ENCODE assay signal across 16 cellular contexts in genomic region chr16:58649707-58650106, GRCh38.
"Had no signal": no experiment of that assay in that cellular context is flagged by ENCODE, and none has a peak within 500 bp of the region (broad histone marks: within the 10 kb centered on the region; RNA-seq: fewer than 3 reads in every experiment).

No MANE protein-coding gene starts in this region.

- H3K27ac ChIP-seq: epithelial cell of prostate, gastrocnemius medialis, heart right ventricle, ovary, testis, tibial nerve had no signal

- H3K36me3 ChIP-seq: esophagus squamous epithelium, gastrocnemius medialis, heart right ventricle, ovary, tibial nerve had no signal

- H3K4me2 ChIP-seq: smooth muscle cell had no signal

- ATAC-seq: gastrocnemius medialis; heart right ventricle; naive thymus-derived CD8-positive, alpha-beta T cell; right cardiac atrium; stimulated activated memory B cell treated with anti-CD40 and anti-IgM and Interleukin-4, amounts not matched to agents 10 μg/mL and 1 μg/mL and 100 μg/mL, for 72 hours had no signal

- H3K4me1 ChIP-seq: gastrocnemius medialis, testis had no signal

- DNase-seq: effector memory CD4-positive, alpha-beta T cell; esophagus squamous epithelium; gastrocnemius medialis; heart right ventricle; hypothalamus; kidney glomerular epithelial cell; mammary epithelial cell; naive thymus-derived CD8-positive, alpha-beta T cell; ovary; right cardiac atrium; stimulated activated CD4-positive, alpha-beta T cell treated with anti-CD3 and anti-CD28 coated beads, Interleukin-4, amount 100 ng/mL, for 24 hours; testis had no signal

- H3K4me3 ChIP-seq: esophagus squamous epithelium, gastrocnemius medialis, heart right ventricle, ovary, smooth muscle cell, testis, tibial nerve had no signal

- H3K9me3 ChIP-seq: esophagus squamous epithelium, gastrocnemius medialis, heart right ventricle, ovary, testis, tibial nerve had no signal

- H3K27me3 ChIP-seq: esophagus squamous epithelium, gastrocnemius medialis, heart right ventricle, ovary, testis, tibial nerve had no signal
